In genomic region chr16:17194190-17194780, GRCh38 we compare ENCODE assay signal across 8 cellular contexts.
DNase-seq lines count a peak whose midpoint lies in the region; ATAC-seq and TF ChIP-seq lines count a peak whose summit lies in the region.

No MANE protein-coding gene starts in this region.

- CTCF ChIA-PET in PC-9 (lab: Charles Lee) = no interaction called here

- H3F3A ChIP-seq in PC-9 (ENCODE audit: insufficient read depth, low read depth) = no peaks in the 10 kb centered on the region

- no TSS peak for BruUV-seq in PC-9 (replicated peaks; lab: Mats Ljungman, UMichigan)

- no peak overlapping the region for H2AFZ ChIP-seq in PC-9

- no peaks in the 10 kb centered on the region for H3K9me2 ChIP-seq in PC-9 (ENCODE audit: insufficient read depth)

- no peaks in the 10 kb centered on the region for H3K27me3 ChIP-seq in PC-9 (ENCODE audit: insufficient read depth, low read depth)
- H3K27me3 ChIP-seq in right atrium auricular region = no peaks in the 10 kb centered on the region

- H4K20me1 ChIP-seq in PC-9 (ENCODE audit: insufficient read depth) = no peaks in the 10 kb centered on the region

- H3K27ac ChIP-seq in PC-9 (no peak overlapping the region), right atrium auricular region (no peak overlapping the region)

- DNase-seq in PC-9 = no peak
- peak; percentile 84 for DNase-seq in activated effector memory CD4-positive, alpha-beta T cell treated with anti-CD3 and anti-CD28 coated beads, Interleukin-2, amount 50 U/mL, for 16 hours
- DNase-seq in right atrium auricular region (ENCODE audit: low spot score) = no peak
- DNase-seq in stimulated activated CD4-positive, alpha-beta T cell treated with anti-CD3 and anti-CD28 coated beads, Interleukin-12 subunit alpha, Interleukin-12 subunit beta, amount 100 ng/mL, for 4 hours = peak; percentile 63
- no peak for DNase-seq in GM19238 (ENCODE audit: insufficient read length, low spot score)
- DNase-seq in putamen (ENCODE audit: low spot score) = no peak

- H3K4me2 ChIP-seq in PC-9 = no peak overlapping the region

- H3K9me3 ChIP-seq in PC-9 (ENCODE audit: insufficient read depth, low read depth) = no peaks in the 10 kb centered on the region
- no peaks in the 10 kb centered on the region for H3K9me3 ChIP-seq in right atrium auricular region

- H3K36me3 ChIP-seq in PC-9 (ENCODE audit: low read depth) = no peaks in the 10 kb centered on the region
- H3K36me3 ChIP-seq in right atrium auricular region = peaks cover 24% of the 10 kb centered on the region

- H3K4me3 ChIP-seq in GM12875 (ENCODE audit: low read depth, low read length) (no peak overlapping the region), PC-9 (no peak overlapping the region), right atrium auricular region (no peak overlapping the region)

- TF ChIP-seq CTCF in GM12875 (IDR thresholded peaks at IDR 0.05; ENCODE audit: borderline replicate concordance, insufficient read depth, low read depth, low read length) (peak; percentile 90), PC-9 (conservative IDR thresholded peaks at IDR 0.05) (peak; percentile 50; the same call in 1 of the 2 replicates), right atrium auricular region (IDR thresholded peaks at IDR 0.05) (peak; percentile 56 to 76)

- H3K4me1 ChIP-seq in PC-9 (replicated peaks; ENCODE audit: insufficient read depth) = no peaks in the 10 kb centered on the region
- H3K4me1 ChIP-seq in right atrium auricular region = no peaks in the 10 kb centered on the region

- intact Hi-C loops in PC-9 (cut with micrococcal nuclease; ENCODE audit: unreplicated experiment) = no loop called here

- POLR2A ChIA-PET in PC-9 (lab: Charles Lee; ENCODE audit: unreplicated experiment) = no interaction called here

- H3K79me2 ChIP-seq in PC-9 (ENCODE audit: low read depth) = no peaks in the 10 kb centered on the region

- ATAC-seq in GM21786 (IDR thresholded peaks at IDR 0.05; ENCODE audit: unreplicated experiment) = no peak

Comparison
In these comparisons a context has a peak if more than half of its experiments do, and no peak if none do; other contexts are left out.
1. DNase-seq: peak in activated effector memory CD4-positive, alpha-beta T cell treated with anti-CD3 and anti-CD28 coated beads, Interleukin-2, amount 50 U/mL, for 16 hours (single experiment) and stimulated activated CD4-positive, alpha-beta T cell treated with anti-CD3 and anti-CD28 coated beads, Interleukin-12 subunit alpha, Interleukin-12 subunit beta, amount 100 ng/mL, for 4 hours (single experiment); none in PC-9 (0 of 2), right atrium auricular region (single experiment), GM19238 (single experiment) and putamen (single experiment).
2. Peak in every context shown above with its lines, with median percentiles within 50 percentile points of each other: CTCF ChIP-seq.